Comparison of ENCODE assay signal across 1 cellular context in the genomic region with DNA sequence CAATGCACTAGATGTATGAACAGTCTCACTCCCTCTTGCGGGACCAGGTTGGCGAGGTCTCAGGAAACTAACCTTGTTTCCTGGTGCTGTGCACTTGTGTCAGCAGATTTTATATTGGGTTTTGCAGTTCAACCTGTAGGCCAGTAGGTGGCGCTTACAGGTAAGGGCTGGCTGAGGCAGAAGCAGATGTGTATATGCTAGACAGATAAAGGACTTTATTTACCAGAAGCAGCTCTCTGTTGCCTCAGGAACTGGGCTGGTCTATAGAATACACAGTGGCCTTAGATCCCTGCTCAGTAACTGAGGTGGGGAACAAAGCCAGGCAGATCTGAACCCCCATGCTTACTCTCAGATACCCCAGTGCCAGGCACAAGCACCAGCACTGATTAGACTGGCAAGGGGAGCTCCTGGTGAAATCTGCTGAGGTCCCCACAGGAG.
TF ChIP-seq lines count a peak whose summit lies in the region.

No MANE protein-coding gene starts in this region.

TF ChIP-seq in HepG2, 621 proteins besides CTCF, POLR2A, EP300 and RAD21 (continued from another document):
- TF ChIP-seq, protein P1, sequence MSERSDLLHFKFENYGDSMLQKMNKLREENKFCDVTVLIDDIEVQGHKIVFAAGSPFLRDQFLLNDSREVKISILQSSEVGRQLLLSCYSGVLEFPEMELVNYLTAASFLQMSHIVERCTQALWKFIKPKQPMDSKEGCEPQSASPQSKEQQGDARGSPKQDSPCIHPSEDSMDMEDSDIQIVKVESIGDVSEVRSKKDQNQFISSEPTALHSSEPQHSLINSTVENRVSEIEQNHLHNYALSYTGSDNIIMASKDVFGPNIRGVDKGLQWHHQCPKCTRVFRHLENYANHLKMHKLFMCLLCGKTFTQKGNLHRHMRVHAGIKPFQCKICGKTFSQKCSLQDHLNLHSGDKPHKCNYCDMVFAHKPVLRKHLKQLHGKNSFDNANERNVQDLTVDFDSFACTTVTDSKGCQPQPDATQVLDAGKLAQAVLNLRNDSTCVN (CRISPR knock-in tag; IDR thresholded peaks at IDR 0.05; ENCODE audit: borderline replicate concordance): no peak
- peak; percentile 84 to 92 for TF ChIP-seq MAFK (conservative IDR thresholded peaks at IDR 0.05 in 1 of 2, IDR thresholded peaks at IDR 0.05 in 1 of 2; ENCODE audit: low read length in 2 of 2)
- peak; percentile 90 for TF ChIP-seq SMC3 (IDR thresholded peaks at IDR 0.05; ENCODE audit: low read length)
- TF ChIP-seq KLF11 (CRISPR knock-in tag; IDR thresholded peaks at IDR 0.05): 0 out of 2 replicates have a peak, but pooled peaks have one; percentile 28
- TF ChIP-seq ZNF501 (CRISPR knock-in tag; IDR thresholded peaks at IDR 0.05): 0 out of 2 replicates have a peak, but pooled peaks have one; percentile 38
- TF ChIP-seq ZNF253 (CRISPR knock-in tag; IDR thresholded peaks at IDR 0.05; ENCODE audit: borderline replicate concordance): no peak
